ENCODE assay signal across 1 cellular context in genomic region chr13:27790523-27790922, GRCh38.
TF ChIP-seq lines count a peak whose summit lies in the region.

No MANE protein-coding gene starts in this region.

TF ChIP-seq in WTC11, 78 proteins besides CTCF, POLR2A, EP300 and RAD21 (continued from another document):
- TF ChIP-seq ERG (CRISPR knock-in tag; IDR thresholded peaks at IDR 0.05), result no peak
- TF ChIP-seq, protein P1, sequence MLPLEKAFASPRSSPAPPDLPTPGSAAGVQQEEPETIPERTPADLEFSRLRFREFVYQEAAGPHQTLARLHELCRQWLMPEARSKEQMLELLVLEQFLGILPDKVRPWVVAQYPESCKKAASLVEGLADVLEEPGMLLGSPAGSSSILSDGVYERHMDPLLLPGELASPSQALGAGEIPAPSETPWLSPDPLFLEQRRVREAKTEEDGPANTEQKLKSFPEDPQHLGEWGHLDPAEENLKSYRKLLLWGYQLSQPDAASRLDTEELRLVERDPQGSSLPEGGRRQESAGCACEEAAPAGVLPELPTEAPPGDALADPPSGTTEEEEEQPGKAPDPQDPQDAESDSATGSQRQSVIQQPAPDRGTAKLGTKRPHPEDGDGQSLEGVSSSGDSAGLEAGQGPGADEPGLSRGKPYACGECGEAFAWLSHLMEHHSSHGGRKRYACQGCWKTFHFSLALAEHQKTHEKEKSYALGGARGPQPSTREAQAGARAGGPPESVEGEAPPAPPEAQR (CRISPR knock-in tag; IDR thresholded peaks at IDR 0.05), result no peak
- TF ChIP-seq CBFB (CRISPR knock-in tag; IDR thresholded peaks at IDR 0.05; ENCODE audit: low read depth), result no peak
- TF ChIP-seq CREM (CRISPR knock-in tag; IDR thresholded peaks at IDR 0.05), result no peak
- TF ChIP-seq ZNF423 (CRISPR knock-in tag; IDR thresholded peaks at IDR 0.05), result no peak
- no peak for TF ChIP-seq ATF3 (CRISPR knock-in tag; conservative IDR thresholded peaks at IDR 0.05)
- TF ChIP-seq SMAD3 (CRISPR knock-in tag; IDR thresholded peaks at IDR 0.05; ENCODE audit: borderline replicate concordance), result no peak
- no peak for TF ChIP-seq ZNF121 (CRISPR knock-in tag; IDR thresholded peaks at IDR 0.05)
